In genomic region chr2:197088694-197089093, GRCh38 we compare ENCODE assay signal across 11 cellular contexts.
DNase-seq lines count a peak whose midpoint lies in the region; ATAC-seq lines count a peak whose summit lies in the region.
"Had no signal": no experiment of that assay in that cellular context is flagged by ENCODE, and none has a peak within 500 bp of the region (broad histone marks: within the 10 kb centered on the region; RNA-seq: fewer than 3 reads in every experiment).

No MANE protein-coding gene starts in this region.

- H3K4me3 ChIP-seq in skeletal muscle cell (ENCODE audit: low read depth, low read length), result no peak overlapping the region
- H3K4me3 ChIP-seq: colonic mucosa, suprapubic skin had no signal

- DNase-seq in DMS 273 (lab: John Stamatoyannopoulos, UW; ENCODE audit: unreplicated experiment), result peak; percentile 20
- DNase-seq in DMS 273 treated with DMSO at 0.1 percent for 48 hours (lab: John Stamatoyannopoulos, UW), result no peak
- DNase-seq in OCI-M1 (lab: John Stamatoyannopoulos, UW), result peak; percentile 29
- DNase-seq in fibroblast of peridontal ligament (ENCODE audit: extremely low read depth), result peak; percentile 91
- DNase-seq in skeletal muscle cell (ENCODE audit: low read depth), result peak; percentile 39
- DNase-seq in NCI-H1048 (lab: John Stamatoyannopoulos, UW), result no peak
- no peak for DNase-seq in T-helper 9 cell
- DNase-seq: colonic mucosa, NCI-H510A had no signal

- ATAC-seq in GM21360 (IDR thresholded peaks at IDR 0.05; ENCODE audit: unreplicated experiment), result no peak

Comparison
In these comparisons a context has a peak if more than half of its experiments do, and no peak if none do; other contexts are left out.
1. DNase-seq: peak in DMS 273 (single experiment), OCI-M1 (single experiment), fibroblast of peridontal ligament (single experiment) and skeletal muscle cell (single experiment); none in DMS 273 treated with DMSO at 0.1 percent for 48 hours (single experiment), NCI-H1048 (single experiment) and T-helper 9 cell (single experiment).